8 cellular contexts compared by ENCODE assay signal in the genomic region with DNA sequence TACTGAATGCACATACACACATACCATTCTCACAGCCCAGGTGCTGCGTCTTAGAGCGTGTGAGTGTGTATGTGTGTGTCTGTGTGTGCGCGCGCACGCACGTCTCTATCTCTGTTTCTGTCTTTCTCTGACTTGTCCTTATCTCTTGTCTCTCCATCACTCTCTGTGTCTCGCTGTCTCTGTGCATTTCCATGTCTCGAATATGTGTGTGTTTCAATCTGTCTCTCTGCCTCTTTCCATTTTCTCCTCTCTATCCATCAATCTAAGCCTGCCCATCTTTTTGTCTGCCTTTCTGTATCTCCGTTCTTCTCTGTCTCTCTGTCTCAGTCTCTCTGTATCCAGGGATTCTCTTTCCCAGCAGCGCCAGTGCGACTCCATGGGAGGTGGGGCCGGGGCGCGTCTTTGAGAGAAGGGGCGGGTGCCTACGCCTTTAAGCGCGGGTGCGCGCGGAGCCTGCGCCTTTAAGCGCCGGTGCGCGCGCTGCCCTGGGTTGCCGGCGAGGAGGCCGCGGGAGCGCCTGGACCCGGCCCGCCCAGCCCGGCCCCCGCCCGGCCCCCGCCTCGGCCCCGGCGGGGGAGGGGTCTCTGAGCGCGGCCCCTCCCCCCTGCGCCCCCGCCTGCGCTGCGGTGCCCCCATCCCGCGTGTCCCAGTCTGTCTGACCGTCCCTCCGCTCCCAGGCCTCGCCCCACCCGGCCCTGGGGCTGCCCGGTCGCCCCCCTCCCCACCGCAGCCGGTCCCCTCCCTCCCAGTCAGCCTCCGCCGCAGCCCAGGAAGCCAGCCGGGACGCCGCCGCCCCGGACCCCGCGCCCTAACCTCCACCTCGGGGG. TPM values are rescaled to one million over a fixed set of nuclear protein-coding genes. Genes with fewer than 3 reads are reported as not detected.
DNase-seq lines count a peak whose midpoint lies in the region; ATAC-seq and TF ChIP-seq lines count a peak whose summit lies in the region.

A gene with protein sequence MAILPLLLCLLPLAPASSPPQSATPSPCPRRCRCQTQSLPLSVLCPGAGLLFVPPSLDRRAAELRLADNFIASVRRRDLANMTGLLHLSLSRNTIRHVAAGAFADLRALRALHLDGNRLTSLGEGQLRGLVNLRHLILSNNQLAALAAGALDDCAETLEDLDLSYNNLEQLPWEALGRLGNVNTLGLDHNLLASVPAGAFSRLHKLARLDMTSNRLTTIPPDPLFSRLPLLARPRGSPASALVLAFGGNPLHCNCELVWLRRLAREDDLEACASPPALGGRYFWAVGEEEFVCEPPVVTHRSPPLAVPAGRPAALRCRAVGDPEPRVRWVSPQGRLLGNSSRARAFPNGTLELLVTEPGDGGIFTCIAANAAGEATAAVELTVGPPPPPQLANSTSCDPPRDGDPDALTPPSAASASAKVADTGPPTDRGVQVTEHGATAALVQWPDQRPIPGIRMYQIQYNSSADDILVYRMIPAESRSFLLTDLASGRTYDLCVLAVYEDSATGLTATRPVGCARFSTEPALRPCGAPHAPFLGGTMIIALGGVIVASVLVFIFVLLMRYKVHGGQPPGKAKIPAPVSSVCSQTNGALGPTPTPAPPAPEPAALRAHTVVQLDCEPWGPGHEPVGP (plus strand): TSS at position 464 of the 827 bp plus-strand sequence. CDS start 3,052 bp downstream, outside the sequence.

- peak; percentile 76 to 92 (median 84) for DNase-seq in NCI-H1417 (lab: John Stamatoyannopoulos, UW)
- no peak for DNase-seq in NCI-H1417 treated with DMSO at 0.1 percent for 48 hours (lab: John Stamatoyannopoulos, UW)
- DNase-seq in NCI-H510A (lab: John Stamatoyannopoulos, UW): peak; percentile 94
- DNase-seq in activated CD4-positive, alpha-beta memory T cell treated with anti-CD3 and anti-CD28 coated beads, Interleukin-2, amount 10 ng/mL, durations not matched to agents 7 days and 5 days: peak; percentile 74
- DNase-seq in lung (ENCODE audit: low spot score): peak; percentile 57
- peak; percentile 58 to 65 for DNase-seq in stimulated activated CD4-positive, alpha-beta T cell treated with anti-CD3 and anti-CD28 coated beads, Interleukin-4, amount 100 ng/mL, for 4 hours

- H3K4me1 Mint-ChIP-seq in activated CD4-positive, alpha-beta memory T cell treated with anti-CD3 and anti-CD28 coated beads, Interleukin-2, amount 10 ng/mL, durations not matched to agents 7 days and 5 days: peaks cover 44% of the 10 kb centered on the region

- H3K27ac Mint-ChIP-seq in activated CD4-positive, alpha-beta memory T cell treated with anti-CD3 and anti-CD28 coated beads, Interleukin-2, amount 10 ng/mL, durations not matched to agents 7 days and 5 days: peak within 1 kb of the TSS; percentile 13

- 8 to 10% methylated on average over 68 of the region's 68 CpGs for WGBS in ectodermal cell, 2 experiments
- 2 to 5% methylated on average over 45 to 68 of the region's 68 CpGs for WGBS in lung, 2 donors

- no peaks in the 10 kb centered on the region for H3K9me3 Mint-ChIP-seq in activated CD4-positive, alpha-beta memory T cell treated with anti-CD3 and anti-CD28 coated beads, Interleukin-2, amount 10 ng/mL, durations not matched to agents 7 days and 5 days

- H3K4me1 ChIP-seq in ectodermal cell (ENCODE audit: control insufficient read depth, insufficient read depth, low read length) (peaks cover 5% of the 10 kb centered on the region), lung (ENCODE audit: control insufficient read depth in 2 of 2, insufficient read depth in 2 of 2, low read length in 2 of 2) (peaks cover 5 to 29% of the 10 kb centered on the region in 2 donors)

- no peaks in the 10 kb centered on the region for H3K9me3 ChIP-seq in ectodermal cell (ENCODE audit: control insufficient read depth, low read length)
- no peaks in the 10 kb centered on the region for H3K9me3 ChIP-seq in lung (ENCODE audit: control insufficient read depth in 2 of 2, insufficient read depth in 1 of 2, low read length in 1 of 2)

- TF ChIP-seq CTCF in lung (IDR thresholded peaks at IDR 0.05; ENCODE audit: control extremely low read depth, extremely low read depth): no peak

- H3K27me3 Mint-ChIP-seq in activated CD4-positive, alpha-beta memory T cell treated with anti-CD3 and anti-CD28 coated beads, Interleukin-2, amount 10 ng/mL, durations not matched to agents 7 days and 5 days: no peaks in the 10 kb centered on the region

- POLR2A ChIA-PET in activated CD4-positive, alpha-beta memory T cell treated with anti-CD3 and anti-CD28 coated beads, Interleukin-2, amount 10 ng/mL, durations not matched to agents 7 days and 5 days (lab: Charles Lee): no interaction called here

- ATAC-seq in lung (ENCODE audit: insufficient read depth, low FRiP score) (peak; percentile 25), GM21825 (IDR thresholded peaks at IDR 0.05; ENCODE audit: unreplicated experiment) (no peak)

- H3K27ac ChIP-seq in ectodermal cell (ENCODE audit: insufficient read depth, low read depth, low read length, poor library complexity, severe bottlenecking) (no peak within 1 kb of the TSS), lung (ENCODE audit: low read depth in 1 of 2, low read length in 1 of 2) (peak within 1 kb of the TSS; percentile 71 to 76)

- H3K36me3 ChIP-seq in ectodermal cell (ENCODE audit: control insufficient read depth, insufficient read depth, low read length) (peaks cover 9% of the 10 kb centered on the region), lung (ENCODE audit: control insufficient read depth in 2 of 2, insufficient read depth in 2 of 2, low read length in 2 of 2) (peaks cover 0 to 19% of the 10 kb centered on the region in 2 donors)

- H3K36me3 Mint-ChIP-seq in activated CD4-positive, alpha-beta memory T cell treated with anti-CD3 and anti-CD28 coated beads, Interleukin-2, amount 10 ng/mL, durations not matched to agents 7 days and 5 days (ENCODE audit: low read depth): peaks cover 3% of the 10 kb centered on the region

- no peaks in the 10 kb centered on the region for H3K27me3 ChIP-seq in ectodermal cell (ENCODE audit: control insufficient read depth, insufficient read depth, low read length, poor library complexity, severe bottlenecking)
- no peaks in the 10 kb centered on the region for H3K27me3 ChIP-seq in lung (ENCODE audit: control insufficient read depth, insufficient read depth)

- H3K4me3 ChIP-seq in ectodermal cell (ENCODE audit: insufficient read depth, low read depth, low read length): peak within 1 kb of the TSS; percentile 59
- H3K4me3 ChIP-seq in lung: peak within 1 kb of the TSS; percentile 53

- peak within 1 kb of the TSS; percentile 84 for H3K4me3 Mint-ChIP-seq in activated CD4-positive, alpha-beta memory T cell treated with anti-CD3 and anti-CD28 coated beads, Interleukin-2, amount 10 ng/mL, durations not matched to agents 7 days and 5 days

- CTCF ChIA-PET in activated CD4-positive, alpha-beta memory T cell treated with anti-CD3 and anti-CD28 coated beads, Interleukin-2, amount 10 ng/mL, durations not matched to agents 7 days and 5 days (lab: Charles Lee): no interaction called here

RNA-seq across cellular contexts. Expression of the gene that starts here (rescaled TPM):
- total RNA-seq in activated CD4-positive, alpha-beta memory T cell treated with anti-CD3 and anti-CD28 coated beads, Interleukin-2, amount 10 ng/mL, durations not matched to agents 7 days and 5 days: 10 to 100 TPM; 13.5 to 17.0 TPM
- polyA plus RNA-seq in ectodermal cell (2013, experiment 1 of 4): 28.0 TPM
- 33.3 TPM for polyA plus RNA-seq in ectodermal cell (2013, experiment 2 of 4)
- 34.4 TPM for polyA plus RNA-seq in ectodermal cell (2013, experiment 3 of 4)
- polyA plus RNA-seq in ectodermal cell (2013, experiment 4 of 4): 32.7 TPM
- 10 to 100 TPM in 1 of 2 donors, 1 to 10 TPM in 1; 3.6 to 14.0 TPM for total RNA-seq in lung
- polyA plus RNA-seq in lung: 1 to 10 TPM; 6.2 to 8.9 TPM
